1 cellular context compared by ENCODE assay signal in genomic region chr6:160140493-160140892, GRCh38. TPM values are rescaled to one million over a fixed set of nuclear protein-coding genes. Genes with fewer than 3 reads are reported as not detected.
"Had no signal": no experiment of that assay in that cellular context is flagged by ENCODE, and none has a peak within 500 bp of the region (broad histone marks: within the 10 kb centered on the region; RNA-seq: fewer than 3 reads in every experiment).

No MANE protein-coding gene starts in this region.

RNA-seq across cellular contexts. Expression of gene SLC22A1, which starts 18.9 kb away (rescaled TPM):
- total RNA-seq: lung microvascular endothelial cell had no signal
